In genomic region chr16:14015948-14016347, GRCh38 we compare ENCODE assay signal across 10 cellular contexts. TPM values are rescaled to one million over a fixed set of nuclear protein-coding genes. Genes with fewer than 3 reads are reported as not detected.
A peak's percentile ranks its signal among the peaks of the same experiment; 100 is the strongest.
DNase-seq lines count a peak whose midpoint lies in the region; ATAC-seq and TF ChIP-seq lines count a peak whose summit lies in the region.
"Had no signal": no experiment of that assay in that cellular context is flagged by ENCODE, and none has a peak within 500 bp of the region (broad histone marks: within the 10 kb centered on the region; RNA-seq: fewer than 3 reads in every experiment).

No MANE protein-coding gene starts in this region.

- 2% methylated on average over 2 of the region's 2 CpGs for WGBS in aorta, 2 donors

- H3K27ac ChIP-seq in lower lobe of right lung = peak overlapping the region; percentile 70
- H3K27ac ChIP-seq in aorta (ENCODE audit: low read depth in 1 of 2, low read length in 2 of 2) = peak overlapping the region; percentile 90 to 96

- ATAC-seq in Right ventricle myocardium inferior (peak; percentile 40), lower lobe of right lung (peak; percentile 67 to 71), aorta (ENCODE audit: low FRiP score) (peak; percentile 54), GM19023 (IDR thresholded peaks at IDR 0.05; ENCODE audit: unreplicated experiment) (no peak)
- ATAC-seq: activated CD8-positive, alpha-beta T cell treated with anti-CD3 and anti-CD28 coated beads, Interleukin-2, amount 10 ng/mL, durations not matched to agents 7 days and 5 days had no signal

- intact Hi-C loops in Right ventricle myocardium inferior (cut with DNase I) (no loop called here), cardiac septum (cut with DNase I) (loop anchor here (5.0 kb wide), 1 partner anchor 59 kb away; no protein-coding TSS in a partner anchor), lower lobe of right lung (cut with DNase I) (no loop called here), aorta (cut with DNase I) (no loop called here)

- H3K4me1 ChIP-seq in lower lobe of right lung = peaks cover 43% of the 10 kb centered on the region
- peaks cover 4 to 7% of the 10 kb centered on the region in 2 donors for H3K4me1 ChIP-seq in aorta (ENCODE audit: control insufficient read depth in 1 of 2, insufficient read depth in 2 of 2, low read length in 2 of 2)

- H3K27me3 ChIP-seq in lower lobe of right lung (ENCODE audit: low read depth) (no peaks in the 10 kb centered on the region), aorta (ENCODE audit: control insufficient read depth in 1 of 2, insufficient read depth in 2 of 2, low read length in 1 of 2) (no peaks in the 10 kb centered on the region)

- H3K4me3 ChIP-seq in lower lobe of right lung = peak overlapping the region; percentile 35
- no peak overlapping the region for H3K4me3 ChIP-seq in aorta (ENCODE audit: low read length in 2 of 2)

- no peak for TF ChIP-seq CTCF in lower lobe of right lung (IDR thresholded peaks at IDR 0.05)

- H3K9me3 ChIP-seq in lower lobe of right lung (no peaks in the 10 kb centered on the region), aorta (ENCODE audit: control insufficient read depth, low read length) (no peaks in the 10 kb centered on the region)

- H3K36me3 ChIP-seq in lower lobe of right lung (no peaks in the 10 kb centered on the region), aorta (ENCODE audit: control insufficient read depth in 1 of 2, insufficient read depth in 2 of 2, low read length in 1 of 2) (no peaks in the 10 kb centered on the region)

- no peak for DNase-seq in Right ventricle myocardium inferior (ENCODE audit: missing footprints)
- DNase-seq in cardiac septum (ENCODE audit: low spot score) = no peak
- DNase-seq in dermis blood vessel endothelial cell = peak; percentile 87
- DNase-seq in lower lobe of right lung = peak; percentile 48
- peak in 1 of 2 donors; percentile 64 for DNase-seq in aorta
- DNase-seq in NCI-H1048 (lab: John Stamatoyannopoulos, UW) = no peak
- DNase-seq in activated CD4-positive, CD25-positive, alpha-beta regulatory T cell treated with anti-CD3 and anti-CD28 coated beads, Interleukin-2, amount 50 U/mL, for 72 hours = no peak
- DNase-seq: activated CD8-positive, alpha-beta T cell treated with anti-CD3 and anti-CD28 coated beads, Interleukin-2, amount 10 ng/mL, durations not matched to agents 7 days and 5 days; AML-193 had no signal

RNA-seq across cellular contexts. Expression of gene MRTFB, which starts 55.2 kb away (rescaled TPM):
- 23.8 TPM for total RNA-seq in Right ventricle myocardium inferior
- 25.7 TPM for total RNA-seq in cardiac septum
- total RNA-seq in dermis blood vessel endothelial cell = 19.1 and 20.8 TPM in 2 replicates
- 50.8 TPM for total RNA-seq in lower lobe of right lung
- total RNA-seq in aorta = 100 to 1,000 TPM in 1 of 2 donors, 10 to 100 TPM in 1; 61.1 to 108 TPM
- polyA plus RNA-seq in aorta = 1 to 10 TPM; 6.2 to 7.5 TPM

Comparison
In these comparisons a context has a peak if more than half of its experiments do, and no peak if none do; other contexts are left out.
1. DNase-seq: peak in dermis blood vessel endothelial cell (single experiment) and lower lobe of right lung (single experiment); none in Right ventricle myocardium inferior (single experiment), cardiac septum (single experiment), NCI-H1048 (single experiment) and activated CD4-positive, CD25-positive, alpha-beta regulatory T cell treated with anti-CD3 and anti-CD28 coated beads, Interleukin-2, amount 50 U/mL, for 72 hours (single experiment).